ENCODE assay signal across 8 cellular contexts in the genomic region with DNA sequence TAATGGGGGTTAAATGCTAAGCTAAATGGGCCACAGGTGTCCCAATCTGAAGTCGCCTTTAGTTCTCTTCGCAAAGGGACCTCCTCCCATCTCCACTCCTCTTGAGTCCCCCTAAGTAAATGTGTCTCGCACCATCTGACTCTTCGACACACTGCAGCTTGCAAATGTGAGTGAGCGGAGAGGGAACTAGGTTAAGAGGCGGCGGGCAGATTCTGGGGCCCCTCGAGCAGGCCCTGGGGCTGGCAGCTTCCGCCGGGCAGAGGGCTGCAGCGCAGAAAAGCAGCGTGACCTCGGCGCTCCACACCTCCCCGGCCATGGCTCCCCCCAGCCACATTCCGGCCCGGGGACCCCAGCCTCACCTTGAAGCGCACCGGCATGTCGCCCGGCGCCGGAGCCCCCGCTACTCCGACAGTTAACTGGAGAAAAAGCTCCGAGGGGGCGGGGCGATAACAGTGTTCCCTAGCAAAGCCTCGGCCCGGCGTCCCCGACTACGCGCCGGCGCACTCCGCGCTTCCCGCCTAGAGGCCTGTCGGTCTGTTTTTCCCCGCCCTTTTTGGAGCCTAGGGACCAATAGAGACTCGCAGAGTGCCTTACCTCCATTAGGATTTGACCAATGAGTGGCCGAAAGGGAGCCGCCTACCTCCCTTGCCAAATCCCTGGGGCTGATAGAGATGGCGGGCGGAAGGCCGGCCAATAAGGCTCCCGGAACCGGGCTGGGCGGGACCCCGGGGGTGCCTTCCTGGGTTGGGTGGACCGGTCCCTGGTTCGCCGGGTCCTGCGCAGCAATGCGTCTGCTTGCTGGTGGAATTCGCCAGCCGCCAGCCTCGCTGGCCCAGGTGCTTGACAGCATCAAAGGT. TPM values are rescaled to one million over a fixed set of nuclear protein-coding genes. Genes with fewer than 3 reads are reported as not detected.
A peak's percentile ranks its signal among the peaks of the same experiment; 100 is the strongest.
DNase-seq lines count a peak whose midpoint lies in the region; ATAC-seq and TF ChIP-seq lines count a peak whose summit lies in the region.

A gene with protein sequence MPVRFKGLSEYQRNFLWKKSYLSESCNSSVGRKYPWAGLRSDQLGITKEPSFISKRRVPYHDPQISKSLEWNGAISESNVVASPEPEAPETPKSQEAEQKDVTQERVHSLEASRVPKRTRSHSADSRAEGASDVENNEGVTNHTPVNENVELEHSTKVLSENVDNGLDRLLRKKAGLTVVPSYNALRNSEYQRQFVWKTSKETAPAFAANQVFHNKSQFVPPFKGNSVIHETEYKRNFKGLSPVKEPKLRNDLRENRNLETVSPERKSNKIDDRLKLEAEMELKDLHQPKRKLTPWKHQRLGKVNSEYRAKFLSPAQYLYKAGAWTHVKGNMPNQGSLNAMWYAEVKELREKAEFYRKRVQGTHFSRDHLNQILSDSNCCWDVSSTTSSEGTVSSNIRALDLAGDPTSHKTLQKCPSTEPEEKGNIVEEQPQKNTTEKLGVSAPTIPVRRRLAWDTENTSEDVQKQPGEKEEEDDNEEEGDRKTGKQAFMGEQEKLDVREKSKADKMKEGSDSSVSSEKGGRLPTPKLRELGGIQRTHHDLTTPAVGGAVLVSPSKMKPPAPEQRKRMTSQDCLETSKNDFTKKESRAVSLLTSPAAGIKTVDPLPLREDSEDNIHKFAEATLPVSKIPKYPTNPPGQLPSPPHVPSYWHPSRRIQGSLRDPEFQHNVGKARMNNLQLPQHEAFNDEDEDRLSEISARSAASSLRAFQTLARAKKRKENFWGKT (minus strand): TSS at position 494 of the 857 bp plus-strand sequence. CDS start 117 bp downstream, at position 377.

- H3K27me3 ChIP-seq in hepatocyte = no peaks in the 10 kb centered on the region

- peak within 1 kb of the TSS; percentile 69 for H2AFZ ChIP-seq in hepatocyte

- H3K36me3 ChIP-seq in hepatocyte (replicated peaks; ENCODE audit: insufficient read depth, low read depth) = no peaks in the 10 kb centered on the region

- peak within 1 kb of the TSS; percentile 59 for H3K4me3 ChIP-seq in astrocyte of the cerebellum (ENCODE audit: low read depth, low read length)
- H3K4me3 ChIP-seq in hepatocyte = peak within 1 kb of the TSS; percentile 43

- no peaks in the 10 kb centered on the region for H3K9me2 ChIP-seq in hepatocyte (replicated peaks; ENCODE audit: insufficient read depth)

- peaks cover 11% of the 10 kb centered on the region for H3K4me1 ChIP-seq in hepatocyte (ENCODE audit: insufficient read depth)

- H3K79me2 ChIP-seq in hepatocyte = no peaks in the 10 kb centered on the region

- TF ChIP-seq POLR2A in GM18505 (IDR thresholded peaks at IDR 0.05; ENCODE audit: borderline replicate concordance, extremely low read depth, insufficient read depth, insufficient read length) = peak; percentile 85

- H3K27ac ChIP-seq in hepatocyte = peak within 1 kb of the TSS; percentile 58

- no peaks in the 10 kb centered on the region for H3K9me3 ChIP-seq in hepatocyte (ENCODE audit: low read depth)

- WGBS in hepatocyte (ENCODE audit: low lambda C conversion rate, missing lambda C conversion rate) = 2% methylated on average over 44 of the region's 59 CpGs

- ATAC-seq in GM18505 (IDR thresholded peaks at IDR 0.05; ENCODE audit: unreplicated experiment) (peak; percentile 97), HG02973 (IDR thresholded peaks at IDR 0.05; ENCODE audit: unreplicated experiment) (peak; percentile 97)

- TF ChIP-seq CTCF in astrocyte of the cerebellum (IDR thresholded peaks at IDR 0.05; ENCODE audit: low read depth, low read length, missing control alignments) (no peak), hepatocyte (IDR thresholded peaks at IDR 0.05; ENCODE audit: poor library complexity) (no peak)

- DNase-seq in NCI-H2029 (lab: John Stamatoyannopoulos, UW) = peak; percentile 99
- DNase-seq in T-helper 22 cell (ENCODE audit: low read depth) = peak; percentile 94
- peak; percentile 97 for DNase-seq in astrocyte of the cerebellum (ENCODE audit: low read depth)
- DNase-seq in hepatocyte (ENCODE audit: low spot score) = peak; percentile 99
- peak; percentile 97 for DNase-seq in renal cortical epithelial cell (ENCODE audit: low read depth)
- no peak for DNase-seq in DMS79 treated with DMSO at 0.1 percent for 48 hours (lab: John Stamatoyannopoulos, UW)

- H3K4me2 ChIP-seq in hepatocyte = peak within 1 kb of the TSS; percentile 84

- in situ Hi-C loops in astrocyte of the cerebellum (cut with HindIII; ENCODE audit: low sequenced_read_pairs) = no loop called here

- no peaks in the 10 kb centered on the region for H4K20me1 ChIP-seq in hepatocyte (ENCODE audit: insufficient read depth, poor library complexity, severe bottlenecking)

RNA-seq across cellular contexts. Expression of the gene that starts here (rescaled TPM):
- total RNA-seq in hepatocyte (8.4 and 14.9 TPM in 2 replicates), renal cortical epithelial cell (6.4 and 9.2 TPM in 2 replicates)
- 3.6 and 4.8 TPM in 2 replicates for polyA plus RNA-seq in hepatocyte
